23 cellular contexts compared by ENCODE assay signal in the genomic region with DNA sequence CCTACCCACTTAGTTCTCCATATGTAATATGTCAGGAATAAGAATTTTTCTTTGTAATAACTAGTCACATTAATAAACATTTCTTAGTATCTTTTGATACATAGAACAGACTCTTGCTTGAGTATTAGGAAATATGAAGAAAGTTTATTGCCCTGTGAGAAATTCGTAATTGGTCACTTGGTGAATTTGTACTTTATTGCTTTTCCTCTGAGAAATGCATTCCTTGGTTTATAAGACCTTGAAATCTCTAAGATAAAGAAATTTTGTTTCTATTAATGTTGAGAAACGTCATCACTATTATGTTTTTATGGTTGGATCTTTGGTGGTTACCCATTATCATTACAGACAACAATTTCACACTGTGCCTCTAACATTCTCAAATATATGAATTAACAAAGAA.
DNase-seq lines count a peak whose midpoint lies in the region; ATAC-seq, FAIRE-seq and TF ChIP-seq lines count a peak whose summit lies in the region.
"Had no signal": no experiment of that assay in that cellular context is flagged by ENCODE, and none has a peak within 500 bp of the region (broad histone marks: within the 10 kb centered on the region; RNA-seq: fewer than 3 reads in every experiment).

No MANE protein-coding gene starts in this region.

- no peak for FAIRE-seq in endothelial cell of umbilical vein (lab: Jason Lieb, UNC)
- FAIRE-seq: K562, small intestine had no signal

- CTCF ChIA-PET in endothelial cell of umbilical vein (lab: Charles Lee): interaction anchor here (1.3 to 1.4 kb wide), 2 partner anchors 105 to 108 kb away, joined by 7 read pairs; no protein-coding TSS in a partner anchor

- peak overlapping the region; percentile 51 for H3K9ac ChIP-seq in endothelial cell of umbilical vein (replicated peaks; ENCODE audit: extremely low read depth, insufficient read depth, low read length)

- H3K4me3 ChIP-seq in endothelial cell of umbilical vein (replicated peaks in 1 of 3; ENCODE audit: insufficient read depth in 1 of 3, low read depth in 1 of 3, low read length in 3 of 3) (no peak overlapping the region), osteoblast (ENCODE audit: insufficient read depth, low read length) (no peak overlapping the region)
- H3K4me3 ChIP-seq: esophagus muscularis mucosa, K562, left lung, transverse colon had no signal

- intact Hi-C loops in endothelial cell of umbilical vein (cut with micrococcal nuclease): loop anchor here (10.0 kb wide), 1 partner anchor 395 kb away; no protein-coding TSS in a partner anchor

- dilution Hi-C loops in endothelial cell of umbilical vein (cut with MboI; ENCODE audit: extremely low pct_ligation_motif_present, low sequenced_read_pairs): no loop called here

- H3K4me1 ChIP-seq in endothelial cell of umbilical vein (ENCODE audit: control insufficient read depth, extremely low read depth, insufficient read depth, low read length): peaks cover 39% of the 10 kb centered on the region
- peaks cover 28% of the 10 kb centered on the region for H3K4me1 ChIP-seq in osteoblast (ENCODE audit: insufficient read depth, low read length)
- H3K4me1 ChIP-seq: esophagus muscularis mucosa, left lung had no signal

- no peak overlapping the region for H2AFZ ChIP-seq in endothelial cell of umbilical vein (ENCODE audit: low read depth, low read length)
- H2AFZ ChIP-seq in osteoblast (ENCODE audit: low read length): no peak overlapping the region

- H3K27me3 ChIP-seq in endothelial cell of umbilical vein (ENCODE audit: control insufficient read depth in 2 of 2, insufficient read depth in 2 of 2, low read length in 2 of 2): no peaks in the 10 kb centered on the region
- no peaks in the 10 kb centered on the region for H3K27me3 ChIP-seq in osteoblast (ENCODE audit: insufficient read depth, low read length)
- H3K27me3 ChIP-seq: esophagus muscularis mucosa, left lung, transverse colon had no signal

- H3K36me3 ChIP-seq in endothelial cell of umbilical vein (ENCODE audit: control insufficient read depth in 2 of 2, extremely low read depth in 1 of 2, insufficient read depth in 2 of 2, low read length in 2 of 2) (no peaks in the 10 kb centered on the region), osteoblast (ENCODE audit: insufficient read depth, low read length) (no peaks in the 10 kb centered on the region)
- H3K36me3 ChIP-seq: esophagus muscularis mucosa, left lung, transverse colon had no signal

- no peak for TF ChIP-seq POLR2A in endothelial cell of umbilical vein (IDR thresholded peaks at IDR 0.05; ENCODE audit: low read depth, low read length)

- H3K79me2 ChIP-seq in endothelial cell of umbilical vein (ENCODE audit: control insufficient read depth, insufficient read depth, low read length): no peaks in the 10 kb centered on the region
- H3K79me2 ChIP-seq in osteoblast (ENCODE audit: insufficient read depth, low read length): no peaks in the 10 kb centered on the region

- TF ChIP-seq CTCF in endothelial cell of umbilical vein (IDR thresholded peaks at IDR 0.05; ENCODE audit: extremely low read depth in 1 of 2, insufficient read depth in 1 of 2, low read depth in 1 of 2, low read length in 2 of 2) (no peak), osteoblast (IDR thresholded peaks at IDR 0.05; ENCODE audit: extremely low read depth, low read depth, low read length) (no peak)

- H3K9me3 ChIP-seq in endothelial cell of umbilical vein (replicated peaks; ENCODE audit: control insufficient read depth, insufficient read depth, low read length) (no peaks in the 10 kb centered on the region), osteoblast (ENCODE audit: low read depth, low read length) (no peaks in the 10 kb centered on the region)
- H3K9me3 ChIP-seq: esophagus muscularis mucosa, left lung, transverse colon had no signal

- peak overlapping the region; percentile 92 for H3K27ac ChIP-seq in endothelial cell of umbilical vein (ENCODE audit: insufficient read depth, low read depth, low read length)
- H3K27ac ChIP-seq in osteoblast (ENCODE audit: low read depth, low read length): peak overlapping the region; percentile 77
- H3K27ac ChIP-seq: esophagus muscularis mucosa, left lung, transverse colon had no signal

- POLR2A ChIA-PET in endothelial cell of umbilical vein (lab: Charles Lee): no interaction called here

- DNase-seq in EL (peak; percentile 55), M059J (ENCODE audit: low read depth) (peak; percentile 40), endothelial cell of umbilical vein (ENCODE audit: low read depth, low spot score) (peak; percentile 31), osteoblast (ENCODE audit: insufficient read length, low spot score, missing footprints) (no peak), SW 1271 (lab: John Stamatoyannopoulos, UW) (no peak)
- no peak for DNase-seq in activated CD4-positive, alpha-beta T cell treated with anti-CD3 and anti-CD28 coated beads, Interleukin-2, amount 50 U/mL, for 1 hour
- DNase-seq: activated CD4-positive, CD25-positive, alpha-beta regulatory T cell; activated CD8-positive, alpha-beta T cell treated with anti-CD3 and anti-CD28 coated beads for 36 hours; activated T-cell treated with anti-CD3 and anti-CD28 coated beads, Interleukin-2, amount 50 U/mL, for 1 hour; amygdala; DMS79; effector CD8-positive, alpha-beta T cell; glutamatergic neuron; left lung; NCI-H1694; NCI-H774; small intestine; stimulated activated CD4-positive, alpha-beta T cell treated with anti-CD3 and anti-CD28 coated beads, Interleukin-2, amount 100 ng/mL, for 48 hours; transverse colon had no signal

- ATAC-seq in GM18873 (IDR thresholded peaks at IDR 0.05; ENCODE audit: low FRiP score, unreplicated experiment): no peak
- no peak for ATAC-seq in HG03039 (IDR thresholded peaks at IDR 0.05; ENCODE audit: unreplicated experiment)
- ATAC-seq: activated CD8-positive, alpha-beta T cell treated with anti-CD3 and anti-CD28 coated beads for 36 hours; K562 had no signal

- H4K20me1 ChIP-seq in endothelial cell of umbilical vein (replicated peaks; ENCODE audit: control insufficient read depth, extremely low read depth, insufficient read depth, low read length): no peaks in the 10 kb centered on the region
- no peaks in the 10 kb centered on the region for H4K20me1 ChIP-seq in osteoblast (ENCODE audit: insufficient read depth, low read length)

- no peaks in the 10 kb centered on the region for H3K9me1 ChIP-seq in endothelial cell of umbilical vein (replicated peaks; ENCODE audit: control insufficient read depth, extremely low read depth, insufficient read depth, low read length)

- TSS peak; percentile 97 for BruUV-seq in endothelial cell of umbilical vein (replicated peaks; lab: Mats Ljungman, UMichigan)

- peak overlapping the region; percentile 70 for H3K4me2 ChIP-seq in endothelial cell of umbilical vein (ENCODE audit: insufficient read depth, low read length)
- peak overlapping the region; percentile 85 for H3K4me2 ChIP-seq in osteoblast (ENCODE audit: insufficient read depth, low read length)

TF ChIP-seq in endothelial cell of umbilical vein, 7 proteins besides CTCF, POLR2A, EP300 and RAD21:
- no peak for TF ChIP-seq FOS (IDR thresholded peaks at IDR 0.05; ENCODE audit: borderline replicate concordance, insufficient read depth, low read length)
- TF ChIP-seq, protein P1, sequence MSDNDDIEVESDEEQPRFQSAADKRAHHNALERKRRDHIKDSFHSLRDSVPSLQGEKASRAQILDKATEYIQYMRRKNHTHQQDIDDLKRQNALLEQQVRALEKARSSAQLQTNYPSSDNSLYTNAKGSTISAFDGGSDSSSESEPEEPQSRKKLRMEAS (IDR thresholded peaks at IDR 0.05; ENCODE audit: insufficient read depth, insufficient read length): no peak
- no peak for TF ChIP-seq GATA2 (IDR thresholded peaks at IDR 0.05; ENCODE audit: insufficient read depth, insufficient read length, low read depth, low read length)
- TF ChIP-seq EZH2 (IDR thresholded peaks at IDR 0.05; ENCODE audit: borderline replicate concordance, low read depth, low read length, severe bottlenecking): no peak
- no peak for TF ChIP-seq POLR2AphosphoS5 (IDR thresholded peaks at IDR 0.05; ENCODE audit: insufficient read depth, low read depth, low read length)
- TF ChIP-seq MYC (IDR thresholded peaks at IDR 0.05; ENCODE audit: low read depth, low read length): no peak
- no peak for TF ChIP-seq JUN (IDR thresholded peaks at IDR 0.05; ENCODE audit: borderline replicate concordance, insufficient read depth, insufficient read length, low read depth)

Comparison
In these comparisons a context has a peak if more than half of its experiments do, and no peak if none do; other contexts are left out.
1. DNase-seq: peak in EL (single experiment), M059J (single experiment) and endothelial cell of umbilical vein (single experiment); none in osteoblast (single experiment), SW 1271 (0 of 2) and activated CD4-positive, alpha-beta T cell treated with anti-CD3 and anti-CD28 coated beads, Interleukin-2, amount 50 U/mL, for 1 hour (single experiment).